ENCODE assay signal across 29 cellular contexts in genomic region chr2:206266130-206267125, GRCh38. TPM values are rescaled to one million over a fixed set of nuclear protein-coding genes. Genes with fewer than 3 reads are reported as not detected.
A peak's percentile ranks its signal among the peaks of the same experiment; 100 is the strongest.
DNase-seq lines count a peak whose midpoint lies in the region; ATAC-seq, FAIRE-seq and TF ChIP-seq lines count a peak whose summit lies in the region.
"Had no signal": no experiment of that assay in that cellular context is flagged by ENCODE, and none has a peak within 500 bp of the region (broad histone marks: within the 10 kb centered on the region; RNA-seq: fewer than 3 reads in every experiment).

No MANE protein-coding gene starts in this region.

- no peak overlapping the region for H2BK5ac ChIP-seq in H1 (ENCODE audit: low read depth, low read length)

- no peaks in the 10 kb centered on the region for H3K9me3 ChIP-seq in OCI-LY7 (ENCODE audit: low read length)
- H3K9me3 ChIP-seq in H1 (ENCODE audit: insufficient read depth in 2 of 2, low read depth in 1 of 2, low read length in 1 of 2), result no peaks in the 10 kb centered on the region
- H3K9me3 ChIP-seq: HAP-1 had no signal

- peaks cover 16% of the 10 kb centered on the region for H3K4me1 ChIP-seq in OCI-LY7 (ENCODE audit: insufficient read depth, low read length, poor library complexity, severe bottlenecking)
- H3K4me1 ChIP-seq in H1 (replicated peaks in 1 of 4; ENCODE audit: control insufficient read depth in 3 of 4, insufficient read depth in 4 of 4, low read length in 3 of 4), result peaks cover 2 to 5% (median 3%) of the 10 kb centered on the region in 4 experiments; a peak in 4 of 7 replicates
- H3K4me1 ChIP-seq: HAP-1 had no signal

- no peak overlapping the region for H3K27ac ChIP-seq in OCI-LY7 (ENCODE audit: low read depth, low read length, poor library complexity, severe bottlenecking)
- no peak overlapping the region for H3K27ac ChIP-seq in H1 (ENCODE audit: low read depth, low read length)
- H3K27ac ChIP-seq: KMS-11, SK-N-MC had no signal

- intact Hi-C loops in OCI-LY7 (cut with micrococcal nuclease; ENCODE audit: unreplicated experiment), result no loop called here

- no peaks in the 10 kb centered on the region for H4K20me1 ChIP-seq in OCI-LY7 (ENCODE audit: insufficient read depth, low read length)
- H4K20me1 ChIP-seq in H1 (replicated peaks in 1 of 2; ENCODE audit: control insufficient read depth in 1 of 2, insufficient read depth in 2 of 2, low read length in 2 of 2), result peaks cover 0 to 4% of the 10 kb centered on the region in 2 experiments

- H3K27ac Mint-ChIP-seq in stimulated activated naive CD8-positive, alpha-beta T cell treated with anti-CD3 and anti-CD28 coated beads, Interleukin-15, amount 100 ng/mL, for 72 hours, result no peak overlapping the region
- H3K27ac Mint-ChIP-seq: GM23338, HFFc6, IgD-negative memory B cell had no signal

- H2AFZ ChIP-seq in OCI-LY7 (ENCODE audit: low read length), result no peak overlapping the region
- no peak overlapping the region for H2AFZ ChIP-seq in H1 (ENCODE audit: low read length)
- H2AFZ ChIP-seq: GM23338 had no signal

- no peak overlapping the region for H4K91ac ChIP-seq in H1 (replicated peaks; ENCODE audit: insufficient read length, low read length)

- no peak for TF ChIP-seq EP300 in H1 (IDR thresholded peaks at IDR 0.05; ENCODE audit: borderline replicate concordance in 1 of 2, low read depth in 2 of 2, low read length in 2 of 2)

- no peak overlapping the region for H2BK12ac ChIP-seq in H1 (ENCODE audit: low read depth, low read length)

- no TSS peak for BruUV-seq in OCI-LY7 (replicated peaks; lab: Mats Ljungman, UMichigan)

- H3K27me3 ChIP-seq in H1 (replicated peaks in 1 of 4; ENCODE audit: control insufficient read depth in 3 of 4, extremely low read depth in 1 of 4, insufficient read depth in 3 of 4, low read length in 3 of 4), result peaks cover 53 to 97% (median 87%) of the 10 kb centered on the region in 4 experiments

- H3K79me2 ChIP-seq in OCI-LY7 (ENCODE audit: insufficient read depth, low read depth, low read length) (no peaks in the 10 kb centered on the region), H1 (ENCODE audit: control insufficient read depth in 1 of 2, insufficient read depth in 2 of 2, low read length in 2 of 2) (no peaks in the 10 kb centered on the region)

- no peak for DNase-seq in stimulated activated naive CD8-positive, alpha-beta T cell treated with anti-CD3 and anti-CD28 coated beads, Interleukin-15, amount 100 ng/mL, for 72 hours
- DNase-seq in stimulated activated naive CD8-positive, alpha-beta T cell treated with anti-CD3 and anti-CD28 coated beads, Interleukin-15, Interleukin-2, amounts not matched to agents 100 U/mL and 50 U/mL, for 24 hours, result no peak
- DNase-seq in OCI-LY7 (ENCODE audit: low spot score) (no peak), H1 (ENCODE audit: low read depth in 1 of 2, low spot score in 2 of 2) (no peak)
- no peak for DNase-seq in stimulated activated CD4-positive, alpha-beta T cell treated with anti-CD3 and anti-CD28 coated beads, Interleukin-1b, Interleukin-23, amount 100 ng/mL, for 48 hours
- no peak for DNase-seq in stimulated activated CD4-positive, alpha-beta T cell treated with anti-CD3 and anti-CD28 coated beads, Interleukin-4, amount 100 ng/mL, for 1 hour
- DNase-seq: C1 segment of cervical spinal cord; CD4-positive, alpha-beta memory T cell; COR-L47; DMS53; HFFc6; NCI-H1048; NCI-H1417; NCI-H1694; NCI-H2029 treated with DMSO at 0.1 percent for 48 hours; NCI-H446 treated with DMSO at 0.1 percent for 48 hours; NCI-H526; NCI-H82; NK-92 treated with Interleukin-12 subunit alpha and Interleukin-12 subunit beta, amount 100 ng/mL, for 24 hours; RPMI8226; SHP77 treated with DMSO at 0.1 percent for 48 hours had no signal

- H3K4me3 ChIP-seq in OCI-LY7 (ENCODE audit: low read depth, low read length, poor library complexity, severe bottlenecking) (no peak overlapping the region), H1 (ENCODE audit: extremely low read depth in 1 of 4, insufficient read depth in 2 of 4, low read depth in 3 of 4, low read length in 4 of 4) (no peak overlapping the region)
- H3K4me3 ChIP-seq: HAP-1, SK-N-MC had no signal

- POLR2A ChIA-PET in OCI-LY7 (lab: Charles Lee), result interaction anchor here (0.7 to 1.2 kb wide), 4 partner anchors 10 to 97 kb away, joined by 3 to 4 read pairs (median 3); no protein-coding TSS in a partner anchor
- POLR2A ChIA-PET in H1 (lab: Charles Lee; ENCODE audit: partially characterized antibody), result interaction anchor here (1.1 to 1.5 kb wide), 4 partner anchors 9 to 107 kb away, joined by 3 to 4 read pairs (median 4); partner anchors contain the start of genes EEF1B2 and NDUFS1

- H3K79me1 ChIP-seq in H1 (ENCODE audit: low read depth, low read length), result no peaks in the 10 kb centered on the region

- no peak overlapping the region for H3K4ac ChIP-seq in H1 (replicated peaks; ENCODE audit: insufficient read length, low read depth, low read length)

- H3K18ac ChIP-seq in H1 (ENCODE audit: extremely low read depth, low read length), result no peak overlapping the region

- H3K4me2 ChIP-seq in OCI-LY7 (ENCODE audit: low read length), result peak overlapping the region; percentile 39; the same call in 1 of the 2 replicates
- no peak overlapping the region for H3K4me2 ChIP-seq in H1 (ENCODE audit: insufficient read depth in 1 of 2, low read depth in 2 of 2, low read length in 2 of 2)
- H3K4me2 ChIP-seq: KMS-11 had no signal

- H3K4me1 Mint-ChIP-seq in stimulated activated naive CD8-positive, alpha-beta T cell treated with anti-CD3 and anti-CD28 coated beads, Interleukin-15, amount 100 ng/mL, for 72 hours, result no peaks in the 10 kb centered on the region

- H2BK20ac ChIP-seq in H1 (ENCODE audit: low read length), result no peak overlapping the region

- H3K23ac ChIP-seq in H1 (ENCODE audit: insufficient read length), result no peak overlapping the region

- no peaks in the 10 kb centered on the region for H3K36me3 ChIP-seq in OCI-LY7 (ENCODE audit: insufficient read depth, low read length)
- H3K36me3 ChIP-seq in H1 (ENCODE audit: control insufficient read depth in 2 of 4, insufficient read depth in 4 of 4, low read length in 3 of 4), result no peaks in the 10 kb centered on the region
- H3K36me3 ChIP-seq: HAP-1 had no signal

- H3K9me3 Mint-ChIP-seq in stimulated activated naive CD8-positive, alpha-beta T cell treated with anti-CD3 and anti-CD28 coated beads, Interleukin-15, amount 100 ng/mL, for 72 hours, result no peaks in the 10 kb centered on the region
- H3K9me3 Mint-ChIP-seq: GM23338, HFFc6 had no signal

- no peak overlapping the region for H4K8ac ChIP-seq in H1 (ENCODE audit: extremely low read depth, insufficient read depth, low read length)

- no peak overlapping the region for H3K14ac ChIP-seq in H1 (ENCODE audit: insufficient read length)

- TF ChIP-seq RAD21 in H1 (IDR thresholded peaks at IDR 0.05 in 1 of 2, conservative IDR thresholded peaks at IDR 0.05 in 1 of 2; ENCODE audit: low read depth in 2 of 2, low read length in 2 of 2), result no peak

- TF ChIP-seq POLR2A in H1 (IDR thresholded peaks at IDR 0.05; ENCODE audit: control extremely low read depth in 1 of 2, low read depth in 2 of 2, low read length in 2 of 2), result no peak

- peak; percentile 37 for ATAC-seq in stimulated activated naive CD8-positive, alpha-beta T cell treated with anti-CD3 and anti-CD28 coated beads, Interleukin-15, amount 100 ng/mL, for 72 hours
- ATAC-seq in stimulated activated naive CD8-positive, alpha-beta T cell treated with anti-CD3 and anti-CD28 coated beads, Interleukin-15, Interleukin-2, amounts not matched to agents 100 U/mL and 50 U/mL, for 24 hours, result no peak
- no peak for ATAC-seq in GM19397 (IDR thresholded peaks at IDR 0.05; ENCODE audit: unreplicated experiment)

- H4K5ac ChIP-seq in H1 (ENCODE audit: insufficient read length, low read depth, low read length), result no peak overlapping the region

- no peak overlapping the region for H2BK15ac ChIP-seq in H1 (ENCODE audit: low read length)

- no peak for TF ChIP-seq CTCF in OCI-LY7 (conservative IDR thresholded peaks at IDR 0.05; ENCODE audit: low read length)
- no peak for TF ChIP-seq CTCF in H1 (IDR thresholded peaks at IDR 0.05; ENCODE audit: control extremely low read depth in 1 of 3, insufficient read depth in 1 of 3, low read depth in 1 of 3, low read length in 3 of 3)

- no peak for FAIRE-seq in H1 (lab: Jason Lieb, UNC)
- FAIRE-seq: G401.6, GM18507 had no signal

- CTCF ChIA-PET in OCI-LY7 (lab: Charles Lee; ENCODE audit: unreplicated experiment), result interaction anchor here (0.6 kb wide), 1 partner anchor 154 kb away, joined by 3 read pairs; no protein-coding TSS in a partner anchor
- CTCF ChIA-PET in H1 (lab: Charles Lee; ENCODE audit: partially characterized antibody), result interaction anchor here (0.7 to 1.8 kb wide), 3 partner anchors 9 to 14 kb away, joined by 3 to 9 read pairs (median 3); no protein-coding TSS in a partner anchor

- H3K27me3 Mint-ChIP-seq in stimulated activated naive CD8-positive, alpha-beta T cell treated with anti-CD3 and anti-CD28 coated beads, Interleukin-15, amount 100 ng/mL, for 72 hours, result peaks cover 75% of the 10 kb centered on the region

- no peak overlapping the region for H3K9ac ChIP-seq in H1 (replicated peaks in 1 of 4; ENCODE audit: extremely low read depth in 1 of 4, low read depth in 3 of 4, low read length in 3 of 4)
- H3K9ac ChIP-seq: KMS-11 had no signal

- H2BK120ac ChIP-seq in H1 (replicated peaks; ENCODE audit: low read depth, low read length), result no peak overlapping the region

- H3K56ac ChIP-seq in H1 (replicated peaks; ENCODE audit: insufficient read length, low read depth, low read length), result no peak overlapping the region

- 51% methylated on average over 10 of the region's 10 CpGs; no CpG with 5 or more reads in 1 of the 2 experiments for WGBS in H1 (ENCODE audit: extremely low coverage in 1 of 2, insufficient coverage in 1 of 2, insufficient read length in 1 of 2, insufficient replicate concordance in 2 of 2, low coverage in 1 of 2, low lambda C conversion rate in 2 of 2, missing lambda C conversion rate in 1 of 2), 2 experiments

- H3K4me3 Mint-ChIP-seq in stimulated activated naive CD8-positive, alpha-beta T cell treated with anti-CD3 and anti-CD28 coated beads, Interleukin-15, amount 100 ng/mL, for 72 hours, result no peak overlapping the region
- H3K4me3 Mint-ChIP-seq: CD4-positive, alpha-beta memory T cell; GM23338; HFFc6; IgD-negative memory B cell had no signal

- no peaks in the 10 kb centered on the region for H3K9me2 ChIP-seq in OCI-LY7 (ENCODE audit: insufficient read depth, low read length)

- H2AK5ac ChIP-seq in H1 (ENCODE audit: low read depth, low read length), result no peak overlapping the region

- H3K23me2 ChIP-seq in H1 (ENCODE audit: low read depth, low read length), result no peaks in the 10 kb centered on the region

RNA-seq across cellular contexts. Expression of gene ZDBF2, which starts 8.0 kb away (rescaled TPM):
- 13.9 and 14.0 TPM in 2 replicates for total RNA-seq in OCI-LY7 (2014; rRNA removed; shearing (Covaris generic))
- total RNA-seq in OCI-LY7 (2022), result 37.0 and 44.3 TPM in 2 replicates
- 15.3 and 17.2 TPM in 2 replicates for total RNA-seq in H1 (2021; fragmentation: NEBNext Ultra II Directional; extraction: Animal tissue kit (Norgen Biotek cat#: 25700))
- 0.99 and 1.5 TPM in 2 replicates for polyA plus RNA-seq in H1 (2011; rRNA removed)
- polyA plus RNA-seq in H1 (2011; cell fraction: cytosol; rRNA removed), result 1.9 TPM
- 4.0 TPM for polyA plus RNA-seq in H1 (2011; cell fraction: nucleus; rRNA removed)
- polyA plus RNA-seq in H1 (2012, experiment 1 of 2), result 2.1 to 4.6 TPM (median 3.8 TPM) in 4 replicates
- polyA plus RNA-seq in H1 (2012, experiment 2 of 2), result 0.17 TPM
- polyA plus RNA-seq in H1 (2013, experiment 1 of 2), result 7.0 TPM
- polyA plus RNA-seq in H1 (2013, experiment 2 of 2), result 6.1 TPM
- polyA minus RNA-seq in H1 (2011; rRNA and poly(A)+ RNA removed), result 16.4 and 25.0 TPM in 2 replicates
- 6.5 TPM for polyA minus RNA-seq in H1 (2011; cell fraction: cytosol; rRNA and poly(A)+ RNA removed)
- polyA minus RNA-seq in H1 (2011; cell fraction: nucleus; rRNA and poly(A)+ RNA removed), result 22.6 TPM
